ENCODE assay signal across 13 cellular contexts in the genomic region with DNA sequence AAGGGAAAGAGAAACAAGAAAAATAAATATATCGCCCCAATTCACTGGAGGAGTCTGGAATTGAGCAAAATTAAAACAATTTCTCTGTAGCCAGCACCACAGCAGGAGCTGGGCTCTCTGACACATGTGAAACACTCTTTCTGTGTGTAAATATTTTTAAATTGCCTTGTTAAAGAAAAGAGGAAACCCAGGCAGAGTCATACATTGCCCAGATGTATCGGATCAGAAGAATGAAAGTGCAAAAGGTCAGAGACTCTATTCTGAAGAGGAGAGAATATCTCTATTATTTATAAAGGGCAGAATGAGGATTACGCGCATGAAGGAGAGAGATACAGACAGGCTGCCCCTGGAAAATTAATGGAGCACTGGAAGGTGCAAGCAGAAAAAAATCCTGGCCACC.
DNase-seq lines count a peak whose midpoint lies in the region; ATAC-seq and TF ChIP-seq lines count a peak whose summit lies in the region.
"Had no signal": no experiment of that assay in that cellular context is flagged by ENCODE, and none has a peak within 500 bp of the region (broad histone marks: within the 10 kb centered on the region; RNA-seq: fewer than 3 reads in every experiment).

No MANE protein-coding gene starts in this region.

- no peak for TF ChIP-seq CTCF in mesothelial cell of epicardium (IDR thresholded peaks at IDR 0.05; ENCODE audit: unreplicated experiment)

- ATAC-seq in GM18909 (IDR thresholded peaks at IDR 0.05; ENCODE audit: poor library complexity, unreplicated experiment) (peak; percentile 97), GM21825 (IDR thresholded peaks at IDR 0.05; ENCODE audit: unreplicated experiment) (peak; percentile 92), HG03432 (IDR thresholded peaks at IDR 0.05; ENCODE audit: unreplicated experiment) (peak; percentile 98)
- ATAC-seq: stimulated activated naive CD8-positive, alpha-beta T cell treated with anti-CD3 and anti-CD28 coated beads, Interleukin-15, Interleukin-2, amounts not matched to agents 100 U/mL and 50 U/mL, for 24 hours had no signal

- H3K9me3 Mint-ChIP-seq in mesothelial cell of epicardium, result peaks cover 14% of the 10 kb centered on the region

- peak overlapping the region; percentile 59 for H3K27ac Mint-ChIP-seq in mesothelial cell of epicardium

- H3K4me3 Mint-ChIP-seq in mesothelial cell of epicardium, result no peak overlapping the region

- in situ Hi-C loops in KBM-7 (cut with MboI; ENCODE audit: low pct_unique_long_range_greater_than_20kb, low sequenced_read_pairs), result no loop called here

- H3K4me1 Mint-ChIP-seq in mesothelial cell of epicardium, result peaks cover 33% of the 10 kb centered on the region

- H3K27me3 Mint-ChIP-seq in mesothelial cell of epicardium (ENCODE audit: low read depth), result no peaks in the 10 kb centered on the region

- DNase-seq in mesothelial cell of epicardium (ENCODE audit: low spot score in 2 of 2, unreplicated experiment in 2 of 2) (no peak), KBM-7 (no peak), SHP77 treated with DMSO at 0.1 percent for 48 hours (lab: John Stamatoyannopoulos, UW) (no peak), HK-2 (ENCODE audit: unreplicated experiment) (no peak), NCI-H82 treated with DMSO at 0.1 percent for 48 hours (lab: John Stamatoyannopoulos, UW; ENCODE audit: unreplicated experiment) (no peak)
- DNase-seq: activated T-cell treated with anti-CD3 and anti-CD28 coated beads, Interleukin-2, amount 50 U/mL, for 48 hours; NCI-H510A treated with DMSO at 0.1 percent for 48 hours; small intestine; stimulated activated naive CD8-positive, alpha-beta T cell treated with anti-CD3 and anti-CD28 coated beads, Interleukin-15, Interleukin-2, amounts not matched to agents 100 U/mL and 50 U/mL, for 24 hours; T-helper 9 cell had no signal

- peaks cover 10% of the 10 kb centered on the region for H3K36me3 Mint-ChIP-seq in mesothelial cell of epicardium
